In genomic region chr14:55052259-55052930, GRCh38 we compare ENCODE assay signal across 8 cellular contexts. TPM values are rescaled to one million over a fixed set of nuclear protein-coding genes. Genes with fewer than 3 reads are reported as not detected.
DNase-seq lines count a peak whose midpoint lies in the region; ATAC-seq, FAIRE-seq and TF ChIP-seq lines count a peak whose summit lies in the region.

No MANE protein-coding gene starts in this region.

- no peak for DNase-seq in AG04450 (ENCODE audit: low read depth, low spot score)
- DNase-seq in HS-27A (ENCODE audit: low read depth), result peak; percentile 24
- DNase-seq in GM12878 (ENCODE audit: low read depth, low spot score), result no peak
- no peak for DNase-seq in tibial nerve (ENCODE audit: low spot score in 2 of 2)
- no peak for DNase-seq in RCC 7860 (ENCODE audit: low spot score)
- no peak for DNase-seq in OCI-M2 (lab: John Stamatoyannopoulos, UW; ENCODE audit: unreplicated experiment)

- SMC1A ChIA-PET in GM12878 (lab: Charles Lee; ENCODE audit: uncharacterized antibody, unreplicated experiment), result interaction anchor here (0.9 to 5.8 kb wide), 23 partner anchors 9 to 150 kb away, joined by 3 to 98 read pairs (median 6); partner anchors contain the start of genes GCH1, SOCS4 and WDHD1

- CTCF ChIA-PET in AG04450 (lab: Charles Lee) (interaction anchor here (0.6 to 2.9 kb wide), 17 partner anchors 8 to 489 kb away, joined by 3 to 30 read pairs (median 10); partner anchors contain the start of genes SOCS4 and WDHD1), GM12878 (lab: Yijun Ruan, JAX) (interaction anchor here (1.0 to 3.4 kb wide), 28 partner anchors 7 to 302 kb away, joined by 3 to 44 read pairs (median 7); partner anchors contain the start of genes FBXO34, SOCS4 and WDHD1)

- peak overlapping the region; percentile 99 for H3K9ac ChIP-seq in GM12878 (ENCODE audit: control insufficient read depth, insufficient read depth, low read length)
- H3K9ac ChIP-seq in liver (ENCODE audit: low read depth in 1 of 2, low read length in 2 of 2), result peak overlapping the region; percentile 88 to 100

- no peaks in the 10 kb centered on the region for H3K27me3 ChIP-seq in AG04450 (ENCODE audit: control insufficient read depth, insufficient read depth, low read length)
- no peaks in the 10 kb centered on the region for H3K27me3 ChIP-seq in GM12878 (replicated peaks in 1 of 2; ENCODE audit: control insufficient read depth in 2 of 2, insufficient read depth in 2 of 2, low read length in 1 of 2)
- no peaks in the 10 kb centered on the region for H3K27me3 ChIP-seq in liver (ENCODE audit: control insufficient read depth in 4 of 4, insufficient read depth in 4 of 4, low read length in 3 of 4)
- H3K27me3 ChIP-seq in tibial nerve, result no peaks in the 10 kb centered on the region

- POLR2A ChIA-PET in AG04450 (lab: Yijun Ruan, JAX), result interaction anchor here (0.6 to 1.7 kb wide), 5 partner anchors 14 to 109 kb away, joined by 3 to 13 read pairs (median 7); partner anchors contain the start of genes SOCS4 and WDHD1
- POLR2A ChIA-PET in GM12878 (lab: Charles Lee), result interaction anchor here (0.5 to 3.1 kb wide), 15 partner anchors 11 to 140 kb away, joined by 3 to 48 read pairs (median 5); partner anchors contain the start of genes DLGAP5, SOCS4 and WDHD1

- 0% methylated on average over 14 of the region's 14 CpGs for WGBS in GM12878 (ENCODE audit: insufficient coverage, insufficient replicate concordance, low lambda C conversion rate, missing lambda C conversion rate)
- WGBS in liver, result 5% methylated on average over 14 of the region's 14 CpGs
- 4 to 5% methylated on average over 14 of the region's 14 CpGs for WGBS in tibial nerve, 2 donors

- peaks cover 59% of the 10 kb centered on the region for H3K79me2 ChIP-seq in GM12878 (ENCODE audit: control insufficient read depth, insufficient read depth, low read length)

- peak overlapping the region; percentile 99 for H3K27ac ChIP-seq in AG04450 (ENCODE audit: low read depth, low read length)
- H3K27ac ChIP-seq in GM12878 (ENCODE audit: control insufficient read depth, insufficient read depth), result peak overlapping the region; percentile 99
- H3K27ac ChIP-seq in liver (ENCODE audit: low read depth in 1 of 2, low read length in 2 of 2), result peak overlapping the region; percentile 97 to 100
- peak overlapping the region; percentile 96 to 100 (median 98) for H3K27ac ChIP-seq in tibial nerve

- no peak overlapping the region; the same call in 1 of the 2 replicates for H2AFZ ChIP-seq in GM12878 (ENCODE audit: control insufficient read depth, low read depth, low read length)

- H3K36me3 ChIP-seq in GM12878 (ENCODE audit: control insufficient read depth in 2 of 2, insufficient read depth in 2 of 2, low read length in 1 of 2), result peaks cover 0 to 5% of the 10 kb centered on the region in 2 experiments; a peak in 2 of 4 replicates
- H3K36me3 ChIP-seq in liver (ENCODE audit: control insufficient read depth in 4 of 4, insufficient read depth in 3 of 4, low read depth in 1 of 4, low read length in 3 of 4), result peaks cover 0 to 4% (median 1%) of the 10 kb centered on the region in 4 donors
- H3K36me3 ChIP-seq in tibial nerve, result peaks cover 0 to 7% (median 0%) of the 10 kb centered on the region in 3 donors

- TF ChIP-seq EP300 in GM12878 (IDR thresholded peaks at IDR 0.05; ENCODE audit: borderline replicate concordance in 1 of 2, control insufficient read depth in 1 of 2, low read depth in 2 of 2, low read length in 2 of 2), result no peak
- no peak for TF ChIP-seq EP300 in tibial nerve (IDR thresholded peaks at IDR 0.05)

- intact Hi-C loops in GM12878 (cut with micrococcal nuclease; ENCODE audit: unreplicated experiment), result loop anchor here (2.0 kb wide), 1 partner anchor 16 kb away; no protein-coding TSS in a partner anchor

- H3K4me3 ChIP-seq in AG04450 (ENCODE audit: low read depth, low read length) (peak overlapping the region; percentile 99), GM12878 (peak overlapping the region; percentile 82), liver (ENCODE audit: low read depth in 1 of 3, low read length in 3 of 3) (peak overlapping the region; percentile 76 to 96 (median 92)), tibial nerve (peak overlapping the region; percentile 80 to 97 (median 88))

- in situ Hi-C loops in GM12878 (cut with MboI), result no loop called here

- TF ChIP-seq CTCF in AG04450 (IDR thresholded peaks at IDR 0.05; ENCODE audit: low read depth, low read length) (no peak), GM12878 (IDR thresholded peaks at IDR 0.05 in 2 of 3, conservative IDR thresholded peaks at IDR 0.05 in 1 of 3; ENCODE audit: control insufficient read depth in 2 of 3, extremely low read depth in 1 of 3, insufficient read depth in 1 of 3, low read depth in 3 of 3, low read length in 3 of 3) (no peak), liver (IDR thresholded peaks at IDR 0.05; ENCODE audit: low read depth, low read length, missing input control) (no peak), tibial nerve (IDR thresholded peaks at IDR 0.05) (no peak)

- FAIRE-seq in GM12878 (lab: Jason Lieb, UNC) (peak; percentile 77), RCC 7860 (lab: Jason Lieb, UNC) (no peak)

- H3K4me1 ChIP-seq in GM12878 (ENCODE audit: control insufficient read depth, insufficient read depth, low read length) (no peaks in the 10 kb centered on the region; the same call in 1 of the 2 replicates), liver (ENCODE audit: control insufficient read depth in 4 of 4, insufficient read depth in 4 of 4, low read length in 3 of 4) (peaks cover 8 to 17% (median 14%) of the 10 kb centered on the region in 4 donors), tibial nerve (peaks cover 0 to 46% (median 14%) of the 10 kb centered on the region in 4 donors)

- H3K4me2 ChIP-seq in GM12878 (ENCODE audit: control insufficient read depth, insufficient read depth), result peak overlapping the region; percentile 51

- RAD21 ChIA-PET in GM12878 (lab: Charles Lee; ENCODE audit: unreplicated experiment), result interaction anchor here (0.5 to 3.6 kb wide), 15 partner anchors 14 to 171 kb away, joined by 3 to 49 read pairs (median 8); partner anchors contain the start of genes SOCS4 and WDHD1

- TSS peak; percentile 58 for BruUV-seq in GM12878 (replicated peaks; lab: Mats Ljungman, UMichigan)

- TF ChIP-seq RAD21 in GM12878 (IDR thresholded peaks at IDR 0.05; ENCODE audit: insufficient read depth, low read depth, low read length), result no peak
- no peak for TF ChIP-seq RAD21 in liver (IDR thresholded peaks at IDR 0.05)

- H3K9me3 ChIP-seq in AG04450 (ENCODE audit: control insufficient read depth, insufficient read depth, low read length) (peaks cover 3% of the 10 kb centered on the region; the same call in 1 of the 2 replicates), GM12878 (replicated peaks; ENCODE audit: control insufficient read depth, insufficient read depth, low read length) (no peaks in the 10 kb centered on the region; the same call in 2 of the 3 replicates), liver (ENCODE audit: control insufficient read depth in 4 of 4, low read length in 3 of 4) (no peaks in the 10 kb centered on the region), tibial nerve (no peaks in the 10 kb centered on the region)

- no peak for TF ChIP-seq POLR2A in GM18505 (IDR thresholded peaks at IDR 0.05; ENCODE audit: borderline replicate concordance, extremely low read depth, insufficient read depth, insufficient read length)
- no peak for TF ChIP-seq POLR2A in GM12878 (IDR thresholded peaks at IDR 0.05; ENCODE audit: low read depth, low read length)
- TF ChIP-seq POLR2A in tibial nerve (IDR thresholded peaks at IDR 0.05), result no peak

- ATAC-seq in GM18505 (IDR thresholded peaks at IDR 0.05; ENCODE audit: unreplicated experiment), result peak; percentile 4
- peak; percentile 29 for ATAC-seq in GM12878

- H4K20me1 ChIP-seq in GM12878 (ENCODE audit: control insufficient read depth, insufficient read depth), result no peaks in the 10 kb centered on the region

RNA-seq across cellular contexts. Expression of gene MAPK1IP1L, which starts 0.9 kb away (rescaled TPM):
- polyA plus RNA-seq in AG04450 (2011; rRNA removed) (65.3 and 86.7 TPM in 2 replicates), GM12878 (2011; rRNA removed) (52.8 and 80.1 TPM in 2 replicates), GM12878 (2014; fragmentation: Illumina TruSeq; extraction: Trizol) (68.5 and 90.1 TPM in 2 replicates), GM12878 (2014; fragmentation: Nextera tagmentation; extraction: Ambion mirVana) (10 to 100 TPM; 55.7 to 66.0 TPM), GM12878 (2014; rRNA removed) (54.2 and 58.1 TPM in 2 replicates), GM12878 (2016; fragmentation: Nextera tagmentation; extraction: Ambion mirVana) (100 to 1,000 TPM; 107 to 117 TPM), liver (10 to 100 TPM; 19.8 to 25.2 TPM)
- 210 and 277 TPM in 2 replicates for polyA minus RNA-seq in AG04450 (2011; rRNA and poly(A)+ RNA removed)
- total RNA-seq in GM12878 (2013; cell fraction: nucleolus; rRNA removed), result 94.4 and 113 TPM in 2 replicates
- total RNA-seq in GM12878 (2014; rRNA removed) (37.7 and 44.6 TPM in 2 replicates), GM12878 (2014; rRNA removed; fragmentation: Illumina TruSeq; extraction: Trizol) (48.9 and 50.4 TPM in 2 replicates), GM12878 (2021) (101 and 105 TPM in 2 replicates), liver (10 to 100 TPM; 11.8 to 15.5 TPM), tibial nerve (10 to 100 TPM; 25.3 to 54.0 (median 41.9) TPM)
- polyA plus RNA-seq in GM12878 (2011; ENCODE audit: low read depth), result 25.2 TPM
- 231 and 264 TPM in 2 replicates for polyA plus RNA-seq in GM12878 (2011; cell fraction: cytosol; rRNA removed)
- 91.5 and 98.1 TPM in 2 replicates for polyA plus RNA-seq in GM12878 (2011; cell fraction: nucleus; rRNA removed)
- polyA plus RNA-seq in GM12878 (2012), result 53.2 and 62.6 TPM in 2 replicates
- polyA minus RNA-seq in GM12878 (2011; rRNA and poly(A)+ RNA removed), result 146 and 276 TPM in 2 replicates
- polyA minus RNA-seq in GM12878 (2011; cell fraction: cytosol; rRNA and poly(A)+ RNA removed), result 154 and 162 TPM in 2 replicates
- 19.2 and 36.5 TPM in 2 replicates for polyA minus RNA-seq in GM12878 (2011; cell fraction: nucleus; rRNA and poly(A)+ RNA removed)

RNA-seq across cellular contexts. Expression of gene SOCS4, which starts 25.4 kb away (rescaled TPM):
- 8.1 and 11.1 TPM in 2 replicates for polyA plus RNA-seq in AG04450 (2011; rRNA removed)
- polyA minus RNA-seq in AG04450 (2011; rRNA and poly(A)+ RNA removed), result 13.5 and 16.7 TPM in 2 replicates
- total RNA-seq in GM12878 (2013; cell fraction: nucleolus; rRNA removed), result 39.6 and 43.0 TPM in 2 replicates
- 20.5 and 25.8 TPM in 2 replicates for total RNA-seq in GM12878 (2014; rRNA removed)
- total RNA-seq in GM12878 (2014; rRNA removed; fragmentation: Illumina TruSeq; extraction: Trizol), result 30.6 and 31.0 TPM in 2 replicates
- total RNA-seq in GM12878 (2021), result 27.9 and 31.5 TPM in 2 replicates
- 4.6 TPM for polyA plus RNA-seq in GM12878 (2011; ENCODE audit: low read depth)
- 25.1 and 35.7 TPM in 2 replicates for polyA plus RNA-seq in GM12878 (2011; rRNA removed)
- 9.1 and 9.8 TPM in 2 replicates for polyA plus RNA-seq in GM12878 (2011; cell fraction: cytosol; rRNA removed)
- 8.7 and 10.7 TPM in 2 replicates for polyA plus RNA-seq in GM12878 (2011; cell fraction: nucleus; rRNA removed)
- polyA plus RNA-seq in GM12878 (2012), result 9.8 and 10.4 TPM in 2 replicates
- 23.7 and 30.9 TPM in 2 replicates for polyA plus RNA-seq in GM12878 (2014; fragmentation: Illumina TruSeq; extraction: Trizol)
- 1 to 10 TPM; 5.7 to 7.6 TPM for polyA plus RNA-seq in GM12878 (2014; fragmentation: Nextera tagmentation; extraction: Ambion mirVana)
- 13.2 and 14.7 TPM in 2 replicates for polyA plus RNA-seq in GM12878 (2014; rRNA removed)
- polyA plus RNA-seq in GM12878 (2016; fragmentation: Nextera tagmentation; extraction: Ambion mirVana), result 10 to 100 TPM; 18.4 to 21.0 TPM
- 12.7 and 22.1 TPM in 2 replicates for polyA minus RNA-seq in GM12878 (2011; rRNA and poly(A)+ RNA removed)
- polyA minus RNA-seq in GM12878 (2011; cell fraction: cytosol; rRNA and poly(A)+ RNA removed), result 7.1 and 7.3 TPM in 2 replicates
- 7.1 and 22.7 TPM in 2 replicates for polyA minus RNA-seq in GM12878 (2011; cell fraction: nucleus; rRNA and poly(A)+ RNA removed)
- total RNA-seq in liver, result 1 to 10 TPM; 7.0 to 7.4 TPM
- polyA plus RNA-seq in liver, result 1 to 10 TPM; 2.2 to 5.0 TPM
- total RNA-seq in tibial nerve, result 10 to 100 TPM; 13.3 to 28.8 (median 19.1) TPM

RNA-seq across cellular contexts. Expression of gene WDHD1, which starts 25.5 kb away (rescaled TPM):
- polyA plus RNA-seq in AG04450 (2011; rRNA removed) (4.2 and 6.7 TPM in 2 replicates), GM12878 (2011; rRNA removed) (34.2 and 57.1 TPM in 2 replicates), GM12878 (2014; fragmentation: Illumina TruSeq; extraction: Trizol) (31.8 and 32.9 TPM in 2 replicates), GM12878 (2014; fragmentation: Nextera tagmentation; extraction: Ambion mirVana) (10 to 100 TPM; 11.3 to 14.8 TPM), GM12878 (2014; rRNA removed) (14.8 and 17.8 TPM in 2 replicates), GM12878 (2016; fragmentation: Nextera tagmentation; extraction: Ambion mirVana) (10 to 100 TPM; 46.3 to 50.5 TPM), liver (under 1 TPM; 0.18 to 0.33 TPM)
- polyA minus RNA-seq in AG04450 (2011; rRNA and poly(A)+ RNA removed), result 5.6 and 9.7 TPM in 2 replicates
- total RNA-seq in GM12878 (2013; cell fraction: nucleolus; rRNA removed), result 31.5 and 31.8 TPM in 2 replicates
- total RNA-seq in GM12878 (2014; rRNA removed) (21.9 and 25.7 TPM in 2 replicates), GM12878 (2014; rRNA removed; fragmentation: Illumina TruSeq; extraction: Trizol) (32.7 and 33.5 TPM in 2 replicates), GM12878 (2021) (37.9 and 38.7 TPM in 2 replicates), liver (10 to 100 TPM in 1 of 2 donors, under 1 TPM in 1; 0.50 to 14.1 TPM), tibial nerve (1 to 10 TPM; 1.2 to 3.1 (median 1.9) TPM)
- 5.4 TPM for polyA plus RNA-seq in GM12878 (2011; ENCODE audit: low read depth)
- polyA plus RNA-seq in GM12878 (2011; cell fraction: cytosol; rRNA removed), result 11.1 and 11.2 TPM in 2 replicates
- 13.5 and 17.7 TPM in 2 replicates for polyA plus RNA-seq in GM12878 (2011; cell fraction: nucleus; rRNA removed)
- polyA plus RNA-seq in GM12878 (2012), result 8.7 and 13.4 TPM in 2 replicates
- polyA minus RNA-seq in GM12878 (2011; rRNA and poly(A)+ RNA removed), result 35.6 and 56.1 TPM in 2 replicates
- 12.8 and 16.4 TPM in 2 replicates for polyA minus RNA-seq in GM12878 (2011; cell fraction: cytosol; rRNA and poly(A)+ RNA removed)
- polyA minus RNA-seq in GM12878 (2011; cell fraction: nucleus; rRNA and poly(A)+ RNA removed), result 14.1 and 21.7 TPM in 2 replicates
